Comparison of ENCODE assay signal across 8 cellular contexts in the genomic region with DNA sequence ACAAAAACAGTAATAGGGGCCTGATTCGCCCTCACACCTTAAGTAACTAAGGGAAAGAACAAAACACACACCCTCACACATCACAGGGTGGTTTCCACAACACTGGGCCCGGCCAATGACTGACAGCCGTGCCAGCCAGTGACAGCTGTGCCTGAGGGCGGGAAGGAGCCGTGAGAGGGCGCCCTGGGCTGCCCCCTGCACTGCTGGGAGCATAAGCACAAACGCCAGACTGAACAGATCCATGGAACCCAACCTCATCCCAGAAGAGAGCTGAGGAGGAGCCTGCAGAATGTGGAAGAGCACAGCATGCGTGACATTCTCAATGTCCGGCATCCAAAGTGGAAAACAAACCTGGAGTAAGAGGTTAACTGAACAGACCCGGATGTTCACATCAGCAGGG.
DNase-seq lines count a peak whose midpoint lies in the region; ATAC-seq lines count a peak whose summit lies in the region.

No MANE protein-coding gene starts in this region.

- H3K9me3 Mint-ChIP-seq in activated naive CD8-positive, alpha-beta T cell treated with anti-CD3 and anti-CD28 coated beads, Interleukin-2, amount 50 U/mL, for 24 hours: no peaks in the 10 kb centered on the region

- no peaks in the 10 kb centered on the region for H3K27me3 Mint-ChIP-seq in activated naive CD8-positive, alpha-beta T cell treated with anti-CD3 and anti-CD28 coated beads, Interleukin-2, amount 50 U/mL, for 24 hours

- peak; percentile 98 for ATAC-seq in activated naive CD8-positive, alpha-beta T cell treated with anti-CD3 and anti-CD28 coated beads, Interleukin-2, amount 50 U/mL, for 24 hours
- no peak for ATAC-seq in HG02938 (IDR thresholded peaks at IDR 0.05; ENCODE audit: unreplicated experiment)

- H3K27ac Mint-ChIP-seq in activated naive CD8-positive, alpha-beta T cell treated with anti-CD3 and anti-CD28 coated beads, Interleukin-2, amount 50 U/mL, for 24 hours: peak overlapping the region; percentile 61

- peaks cover 78% of the 10 kb centered on the region for H3K36me3 Mint-ChIP-seq in activated naive CD8-positive, alpha-beta T cell treated with anti-CD3 and anti-CD28 coated beads, Interleukin-2, amount 50 U/mL, for 24 hours (ENCODE audit: low read depth)

- peaks cover 19% of the 10 kb centered on the region for H3K4me1 Mint-ChIP-seq in activated naive CD8-positive, alpha-beta T cell treated with anti-CD3 and anti-CD28 coated beads, Interleukin-2, amount 50 U/mL, for 24 hours

- no peak overlapping the region for H3K4me3 Mint-ChIP-seq in activated naive CD8-positive, alpha-beta T cell treated with anti-CD3 and anti-CD28 coated beads, Interleukin-2, amount 50 U/mL, for 24 hours

- DNase-seq in NCI-H2196 (lab: John Stamatoyannopoulos, UW; ENCODE audit: unreplicated experiment): peak; percentile 29
- no peak for DNase-seq in NCI-H2196 treated with DMSO at 0.1 percent for 48 hours (lab: John Stamatoyannopoulos, UW; ENCODE audit: unreplicated experiment)
- DNase-seq in activated naive CD8-positive, alpha-beta T cell treated with anti-CD3 and anti-CD28 coated beads, Interleukin-2, amount 50 U/mL, for 24 hours: peak; percentile 73
- DNase-seq in left kidney (ENCODE audit: low read depth, low spot score): peak; percentile 57
- peak; percentile 59 for DNase-seq in stimulated activated CD8-positive, alpha-beta memory T cell treated with anti-CD3 and anti-CD28 coated beads, Interleukin-2, amount 100 ng/mL, for 48 hours (ENCODE audit: low read depth in 2 of 2)
- no peak for DNase-seq in SIG-M5 treated with dmso at 0.1 percent for 504 hours (lab: John Stamatoyannopoulos, UW; ENCODE audit: unreplicated experiment)
- DNase-seq in NCI-H1436 treated with DMSO at 0.1 percent for 48 hours (lab: John Stamatoyannopoulos, UW): no peak

Comparison
In these comparisons a context has a peak if more than half of its experiments do, and no peak if none do; other contexts are left out.
1. DNase-seq: peak in NCI-H2196 (single experiment), activated naive CD8-positive, alpha-beta T cell treated with anti-CD3 and anti-CD28 coated beads, Interleukin-2, amount 50 U/mL, for 24 hours (single experiment), left kidney (single experiment) and stimulated activated CD8-positive, alpha-beta memory T cell treated with anti-CD3 and anti-CD28 coated beads, Interleukin-2, amount 100 ng/mL, for 48 hours (2 of 2); none in NCI-H2196 treated with DMSO at 0.1 percent for 48 hours (single experiment), SIG-M5 treated with dmso at 0.1 percent for 504 hours (single experiment) and NCI-H1436 treated with DMSO at 0.1 percent for 48 hours (single experiment).